In the genomic region with DNA sequence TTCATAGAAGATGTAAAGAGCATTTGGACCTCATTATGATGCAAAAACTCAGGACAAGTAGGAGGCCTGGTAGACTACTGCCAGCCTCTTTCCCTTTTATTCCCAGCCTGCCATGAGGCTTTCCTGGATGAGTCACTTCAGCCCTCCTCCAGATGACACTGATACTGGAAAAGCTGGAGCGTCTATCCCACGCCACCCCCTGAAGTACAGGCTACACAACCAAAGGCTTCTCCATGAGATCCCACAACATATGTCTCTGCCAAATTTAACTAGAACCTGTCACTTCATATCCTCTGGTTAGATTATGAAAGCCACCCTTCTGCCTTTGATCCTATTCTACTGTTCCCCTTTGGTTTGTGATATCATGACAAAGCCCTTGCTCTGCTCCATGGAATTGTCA, we compare ENCODE assay signal across 27 cellular contexts. TPM values are rescaled to one million over a fixed set of nuclear protein-coding genes. Genes with fewer than 3 reads are reported as not detected.
DNase-seq lines count a peak whose midpoint lies in the region; ATAC-seq, FAIRE-seq and TF ChIP-seq lines count a peak whose summit lies in the region.
"Had no signal": no experiment of that assay in that cellular context is flagged by ENCODE, and none has a peak within 500 bp of the region (broad histone marks: within the 10 kb centered on the region; RNA-seq: fewer than 3 reads in every experiment).

No MANE protein-coding gene starts in this region.

- H4K20me1 ChIP-seq in PC-3 (ENCODE audit: low read length) (no peaks in the 10 kb centered on the region), endothelial cell of umbilical vein (replicated peaks; ENCODE audit: control insufficient read depth, extremely low read depth, insufficient read depth, low read length) (no peaks in the 10 kb centered on the region)

- POLR2A ChIA-PET in PC-3 (lab: Charles Lee; ENCODE audit: unreplicated experiment), result no interaction called here
- POLR2A ChIA-PET in endothelial cell of umbilical vein (lab: Charles Lee), result no interaction called here

- H3F3A ChIP-seq in PC-3 (ENCODE audit: low read length, unreplicated experiment), result no peaks in the 10 kb centered on the region

- H3K9me2 ChIP-seq in PC-3 (replicated peaks; ENCODE audit: low read length), result no peaks in the 10 kb centered on the region
- H3K9me2 ChIP-seq: SK-N-SH had no signal

- H3K27me3 ChIP-seq in PC-3 (ENCODE audit: low read length) (no peaks in the 10 kb centered on the region), endothelial cell of umbilical vein (ENCODE audit: control insufficient read depth in 2 of 2, insufficient read depth in 2 of 2, low read length in 2 of 2) (no peaks in the 10 kb centered on the region)

- H3K4me1 ChIP-seq in PC-3 (ENCODE audit: insufficient read depth, low read length) (no peaks in the 10 kb centered on the region), endothelial cell of umbilical vein (ENCODE audit: control insufficient read depth, extremely low read depth, insufficient read depth, low read length) (no peaks in the 10 kb centered on the region)
- H3K4me1 ChIP-seq: heart right ventricle, psoas muscle had no signal

- ATAC-seq in PC-3 (no peak), HG03139 (IDR thresholded peaks at IDR 0.05; ENCODE audit: unreplicated experiment) (no peak)
- ATAC-seq: activated CD8-positive, alpha-beta memory T cell treated with anti-CD3 and anti-CD28 coated beads, Interleukin-2, amount 10 ng/mL, durations not matched to agents 7 days and 5 days; heart right ventricle; left ventricle myocardium superior; psoas muscle had no signal

- no peak overlapping the region for H2AFZ ChIP-seq in PC-3 (ENCODE audit: low read length)
- no peak overlapping the region for H2AFZ ChIP-seq in endothelial cell of umbilical vein (ENCODE audit: low read depth, low read length)

- no peak for FAIRE-seq in endothelial cell of umbilical vein (lab: Jason Lieb, UNC)
- FAIRE-seq: urothelium cell line had no signal

- H3K4me2 ChIP-seq in PC-3 (ENCODE audit: low read length) (no peak overlapping the region), endothelial cell of umbilical vein (ENCODE audit: insufficient read depth, low read length) (no peak overlapping the region)
- H3K4me2 ChIP-seq: SK-N-SH had no signal

- H3K9me3 ChIP-seq in PC-3 (ENCODE audit: low read length) (no peaks in the 10 kb centered on the region), endothelial cell of umbilical vein (replicated peaks; ENCODE audit: control insufficient read depth, insufficient read depth, low read length) (no peaks in the 10 kb centered on the region)
- H3K9me3 ChIP-seq: heart right ventricle, psoas muscle, SK-N-SH had no signal

- H3K9ac ChIP-seq in PC-3 (ENCODE audit: low read length), result no peak overlapping the region
- H3K9ac ChIP-seq in endothelial cell of umbilical vein (replicated peaks; ENCODE audit: extremely low read depth, insufficient read depth, low read length), result no peak overlapping the region
- H3K9ac ChIP-seq: SK-N-SH had no signal

- no peaks in the 10 kb centered on the region for H3K36me3 ChIP-seq in PC-3 (ENCODE audit: low read depth, low read length)
- no peaks in the 10 kb centered on the region for H3K36me3 ChIP-seq in endothelial cell of umbilical vein (ENCODE audit: control insufficient read depth in 2 of 2, extremely low read depth in 1 of 2, insufficient read depth in 2 of 2, low read length in 2 of 2)
- H3K36me3 ChIP-seq: heart right ventricle had no signal

- CTCF ChIA-PET in PC-3 (lab: Charles Lee) (no interaction called here), endothelial cell of umbilical vein (lab: Charles Lee) (interaction anchor here (1.0 kb wide), 1 partner anchor 26 kb away, joined by 3 read pairs; no protein-coding TSS in a partner anchor)

- dilution Hi-C loops in endothelial cell of umbilical vein (cut with MboI; ENCODE audit: extremely low pct_ligation_motif_present, low sequenced_read_pairs), result no loop called here

- TF ChIP-seq CTCF in PC-3 (conservative IDR thresholded peaks at IDR 0.05; ENCODE audit: low read depth, low read length) (no peak), endothelial cell of umbilical vein (IDR thresholded peaks at IDR 0.05; ENCODE audit: extremely low read depth in 1 of 2, insufficient read depth in 1 of 2, low read depth in 1 of 2, low read length in 2 of 2) (no peak)

- TF ChIP-seq POLR2A in endothelial cell of umbilical vein (IDR thresholded peaks at IDR 0.05; ENCODE audit: low read depth, low read length), result no peak

- BruUV-seq in PC-3 (replicated peaks; lab: Mats Ljungman, UMichigan), result no TSS peak
- no TSS peak for BruUV-seq in endothelial cell of umbilical vein (replicated peaks; lab: Mats Ljungman, UMichigan)

- H3K79me2 ChIP-seq in PC-3 (ENCODE audit: low read length) (no peaks in the 10 kb centered on the region), endothelial cell of umbilical vein (ENCODE audit: control insufficient read depth, insufficient read depth, low read length) (no peaks in the 10 kb centered on the region)

- intact Hi-C loops in PC-3 (cut with micrococcal nuclease) (no loop called here), endothelial cell of umbilical vein (cut with micrococcal nuclease) (no loop called here)

- H3K9me1 ChIP-seq in endothelial cell of umbilical vein (replicated peaks; ENCODE audit: control insufficient read depth, extremely low read depth, insufficient read depth, low read length), result no peaks in the 10 kb centered on the region

- H3K27ac ChIP-seq in PC-3 (ENCODE audit: low read length), result no peak overlapping the region
- no peak overlapping the region for H3K27ac ChIP-seq in endothelial cell of umbilical vein (ENCODE audit: insufficient read depth, low read depth, low read length)
- H3K27ac ChIP-seq: heart right ventricle, psoas muscle, VCaP had no signal

- no peak overlapping the region for H3K4me3 ChIP-seq in PC-3 (ENCODE audit: low read length)
- no peak overlapping the region for H3K4me3 ChIP-seq in endothelial cell of umbilical vein (replicated peaks in 1 of 3; ENCODE audit: insufficient read depth in 1 of 3, low read depth in 1 of 3, low read length in 3 of 3)
- H3K4me3 ChIP-seq: heart right ventricle, psoas muscle had no signal

- DNase-seq in EH (ENCODE audit: low read depth) (peak; percentile 17), PC-3 (peak; percentile 5), endothelial cell of umbilical vein (ENCODE audit: low read depth, low spot score) (no peak), islet precursor cell (peak; percentile 64), COLO668 (lab: John Stamatoyannopoulos, UW; ENCODE audit: unreplicated experiment) (no peak), SHP77 treated with DMSO at 0.1 percent for 48 hours (lab: John Stamatoyannopoulos, UW) (no peak), NCI-H187 treated with DMSO at 0.1 percent for 48 hours (lab: John Stamatoyannopoulos, UW) (no peak)
- DNase-seq: activated CD4-positive, alpha-beta T cell treated with anti-CD3 and anti-CD28 coated beads, Interleukin-2, amount 10 ng/mL, durations not matched to agents 7 days and 5 days; activated CD8-positive, alpha-beta memory T cell treated with anti-CD3 and anti-CD28 coated beads, Interleukin-2, amount 10 ng/mL, durations not matched to agents 7 days and 5 days; activated naive CD4-positive, alpha-beta T cell treated with anti-CD3 and anti-CD28 coated beads, Interleukin-2, amount 50 U/mL, for 16 hours; CD4-positive, alpha-beta T cell; DMS 273 treated with DMSO at 0.1 percent for 48 hours; GDM1; heart right ventricle; left ventricle myocardium superior; NCI-H1105 treated with DMSO at 0.1 percent for 48 hours; NCI-H2107; NCI-H510A treated with DMSO at 0.1 percent for 48 hours; NK-92 treated with Interleukin-12 subunit alpha and Interleukin-12 subunit beta, amount 100 ng/mL, for 24 hours; psoas muscle; RPMI8226; SK-N-SH; T-helper 2 cell had no signal

TF ChIP-seq in endothelial cell of umbilical vein, 7 proteins besides CTCF, POLR2A, EP300 and RAD21:
- TF ChIP-seq GATA2 (IDR thresholded peaks at IDR 0.05; ENCODE audit: insufficient read depth, insufficient read length, low read depth, low read length) (no peak), FOS (IDR thresholded peaks at IDR 0.05; ENCODE audit: borderline replicate concordance, insufficient read depth, low read length) (peak; percentile 18), EZH2 (IDR thresholded peaks at IDR 0.05; ENCODE audit: borderline replicate concordance, low read depth, low read length, severe bottlenecking) (no peak)
- TF ChIP-seq, protein P1, sequence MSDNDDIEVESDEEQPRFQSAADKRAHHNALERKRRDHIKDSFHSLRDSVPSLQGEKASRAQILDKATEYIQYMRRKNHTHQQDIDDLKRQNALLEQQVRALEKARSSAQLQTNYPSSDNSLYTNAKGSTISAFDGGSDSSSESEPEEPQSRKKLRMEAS (IDR thresholded peaks at IDR 0.05; ENCODE audit: insufficient read depth, insufficient read length), result no peak

RNA-seq across cellular contexts. Expression of a gene that starts 56.1 kb away (rescaled TPM):
- total RNA-seq in PC-3 (2014; rRNA removed) (not detected in 2 replicates), endothelial cell of umbilical vein (not detected in 2 replicates)
- polyA plus RNA-seq in endothelial cell of umbilical vein, result not detected in 2 replicates
- polyA plus RNA-seq in endothelial cell of umbilical vein (2011; cell fraction: cytosol; rRNA removed), result not detected in 2 replicates
- not detected in 2 replicates for polyA plus RNA-seq in endothelial cell of umbilical vein (2011; cell fraction: nucleus; rRNA removed)
- polyA plus RNA-seq in endothelial cell of umbilical vein (2012), result not detected in 2 replicates
- polyA minus RNA-seq in endothelial cell of umbilical vein, result not detected in 2 replicates
- polyA minus RNA-seq in endothelial cell of umbilical vein (2011; cell fraction: cytosol; rRNA and poly(A)+ RNA removed), result not detected
- not detected in 2 replicates for polyA minus RNA-seq in endothelial cell of umbilical vein (2011; cell fraction: nucleus; rRNA and poly(A)+ RNA removed)
- total RNA-seq: activated CD4-positive, alpha-beta T cell treated with anti-CD3 and anti-CD28 coated beads, Interleukin-2, amount 10 ng/mL, durations not matched to agents 7 days and 5 days; activated CD8-positive, alpha-beta memory T cell treated with anti-CD3 and anti-CD28 coated beads, Interleukin-2, amount 10 ng/mL, durations not matched to agents 7 days and 5 days; activated T-helper 1 cell treated with anti-CD3 and anti-CD28 coated beads, Interleukin-12 subunit alpha, Interleukin-12 subunit beta, Interleukin-2, Interleukin-4 antibody, amounts not matched to agents 30 ng/mL and 10 ng/mL and 1 ng/mL, durations not matched to agents 14 hours and 24 hours and 36 hours; CD4-positive, alpha-beta T cell; psoas muscle had no signal
- polyA plus RNA-seq: SK-N-SH had no signal

Comparison
In these comparisons a context has a peak if more than half of its experiments do, and no peak if none do; other contexts are left out.
1. DNase-seq: peak in EH (single experiment), PC-3 (single experiment) and islet precursor cell (single experiment); none in endothelial cell of umbilical vein (single experiment), COLO668 (single experiment), SHP77 treated with DMSO at 0.1 percent for 48 hours (single experiment) and NCI-H187 treated with DMSO at 0.1 percent for 48 hours (single experiment).